In the genomic region with DNA sequence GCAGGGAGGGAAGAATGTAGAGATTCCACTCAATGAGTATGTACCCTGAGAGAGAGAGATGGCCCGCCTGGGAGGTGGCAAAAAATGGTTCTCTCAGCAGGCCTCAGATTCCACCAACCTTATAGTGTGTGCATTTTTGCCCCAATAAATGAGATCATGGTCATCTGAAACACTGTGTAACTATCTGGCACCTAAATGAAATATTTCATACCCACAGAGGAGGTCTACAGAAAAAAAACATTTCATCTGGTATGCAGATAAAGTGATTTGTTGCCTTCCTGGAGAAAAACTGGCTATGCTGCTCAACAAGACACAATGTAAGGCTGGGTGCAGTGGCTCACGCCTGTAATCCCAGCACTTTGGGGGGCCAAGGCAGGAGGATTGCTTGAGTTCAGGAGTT, we compare ENCODE assay signal across 36 cellular contexts. TPM values are rescaled to one million over a fixed set of nuclear protein-coding genes. Genes with fewer than 3 reads are reported as not detected.
"Had no signal": no experiment of that assay in that cellular context is flagged by ENCODE, and none has a peak within 500 bp of the region (broad histone marks: within the 10 kb centered on the region; RNA-seq: fewer than 3 reads in every experiment).

No MANE protein-coding gene starts in this region.

- H3K4me1 Mint-ChIP-seq: stimulated activated effector memory CD8-positive, alpha-beta T cell treated with anti-CD3 and anti-CD28 coated beads, Interleukin-12 subunit alpha, Interleukin-12 subunit beta, amount 100 ng/mL, for 72 hours had no signal

- H3K4me3 Mint-ChIP-seq: mesothelial cell of epicardium; naive thymus-derived CD4-positive, alpha-beta T cell; neural progenitor cell; stimulated activated effector memory CD8-positive, alpha-beta T cell treated with anti-CD3 and anti-CD28 coated beads, Interleukin-12 subunit alpha, Interleukin-12 subunit beta, amount 100 ng/mL, for 72 hours had no signal

- FAIRE-seq: colon, endothelial cell of umbilical vein, kidney had no signal

- ATAC-seq: gastroesophageal sphincter; heart left ventricle; left lung; naive thymus-derived CD4-positive, alpha-beta T cell; stimulated activated effector memory CD8-positive, alpha-beta T cell treated with anti-CD3 and anti-CD28 coated beads, Interleukin-12 subunit alpha, Interleukin-12 subunit beta, amount 100 ng/mL, for 72 hours had no signal

- H3K27ac ChIP-seq: esophagus muscularis mucosa, gastroesophageal sphincter, heart left ventricle, hepatocyte, left lung, neural progenitor cell, prostate gland, right atrium auricular region, sigmoid colon, stomach, thyroid gland, vagina had no signal

- DNase-seq: dermis blood vessel endothelial cell; effector memory CD4-positive, alpha-beta T cell; foreskin fibroblast; heart left ventricle; kidney; left lung; mesenchymal stem cell; naive thymus-derived CD4-positive, alpha-beta T cell; sigmoid colon; stimulated activated CD4-positive, alpha-beta T cell treated with anti-CD3 and anti-CD28 coated beads, Interleukin-2, amount 100 ng/mL, for 24 hours; stimulated activated CD4-positive, alpha-beta T cell treated with anti-CD3 and anti-CD28 coated beads, Interleukin-4, amount 100 ng/mL, for 24 hours; stimulated activated naive CD4-positive, alpha-beta T cell treated with Interleukin-2 at 50 U/mL for 16 hours; stomach; thyroid gland; trophoblast cell had no signal

- H3K27me3 ChIP-seq: esophagus muscularis mucosa, gastroesophageal sphincter, heart left ventricle, hepatocyte, left lung, neural progenitor cell, right atrium auricular region, sigmoid colon, stomach, thyroid gland, vagina had no signal

- H3K9me3 Mint-ChIP-seq: mesothelial cell of epicardium; naive thymus-derived CD4-positive, alpha-beta T cell; nephron; neural progenitor cell; stimulated activated effector memory CD8-positive, alpha-beta T cell treated with anti-CD3 and anti-CD28 coated beads, Interleukin-12 subunit alpha, Interleukin-12 subunit beta, amount 100 ng/mL, for 72 hours had no signal

- H3K4me3 ChIP-seq: esophagus muscularis mucosa, gastroesophageal sphincter, heart left ventricle, hepatocyte, left lung, neural progenitor cell, prostate gland, right atrium auricular region, sigmoid colon, stomach, thyroid gland, vagina had no signal

- H2AFZ ChIP-seq: hepatocyte, neural progenitor cell had no signal

- H3K36me3 Mint-ChIP-seq: mesothelial cell of epicardium, neural progenitor cell had no signal

- H3K27ac Mint-ChIP-seq: mesothelial cell of epicardium; nephron; neural progenitor cell; stimulated activated effector memory CD8-positive, alpha-beta T cell treated with anti-CD3 and anti-CD28 coated beads, Interleukin-12 subunit alpha, Interleukin-12 subunit beta, amount 100 ng/mL, for 72 hours had no signal

- H3K9me3 ChIP-seq: esophagus muscularis mucosa, gastroesophageal sphincter, heart left ventricle, left lung, prostate gland, right atrium auricular region, sigmoid colon, stomach, thyroid gland, vagina had no signal

- H3K9ac ChIP-seq: neural progenitor cell had no signal

- H3K4me2 ChIP-seq: hepatocyte, neural progenitor cell had no signal

- H3K36me3 ChIP-seq: esophagus muscularis mucosa, gastroesophageal sphincter, heart left ventricle, left lung, neural progenitor cell, prostate gland, right atrium auricular region, sigmoid colon, stomach, thyroid gland, vagina had no signal

- H3K4me1 ChIP-seq: prostate gland had no signal

RNA-seq across cellular contexts. Expression of a gene that starts 4.9 kb away (rescaled TPM):
- total RNA-seq: dermis blood vessel endothelial cell; endothelial cell of umbilical vein; epithelial cell of proximal tubule; esophagus muscularis mucosa; gastroesophageal sphincter; heart left ventricle; hepatocyte; kidney; lower leg skin; lung microvascular endothelial cell; mesothelial cell of epicardium; mucosa of gallbladder; naive thymus-derived CD4-positive, alpha-beta T cell; osteocyte; right atrium auricular region; sigmoid colon; skeletal muscle tissue; stomach; subcutaneous adipose tissue; temporal lobe; thyroid gland; ureter; vagina had no signal
